In genomic region chr16:58448890-58449289, GRCh38 we compare ENCODE assay signal across 1 cellular context.
TF ChIP-seq lines count a peak whose summit lies in the region.

No MANE protein-coding gene starts in this region.

TF ChIP-seq in SK-N-SH, 30 proteins besides CTCF, POLR2A, EP300 and RAD21 (continued from another document):
- no peak for TF ChIP-seq REST (IDR thresholded peaks at IDR 0.05; ENCODE audit: low read depth, low read length)
- peak; percentile 70 for TF ChIP-seq JUND (IDR thresholded peaks at IDR 0.05)
- peak; percentile 66; the same call in 1 of the 2 replicates for TF ChIP-seq RXRA (IDR thresholded peaks at IDR 0.05; ENCODE audit: borderline replicate concordance, low read depth)
- no peak for TF ChIP-seq GABPA (IDR thresholded peaks at IDR 0.05; ENCODE audit: low read depth)
- TF ChIP-seq GATA2 (CRISPR knock-in tag; IDR thresholded peaks at IDR 0.05), result peak; percentile 95
- no peak for TF ChIP-seq NRF1 (IDR thresholded peaks at IDR 0.05; ENCODE audit: low read depth, low read length)
- no peak for TF ChIP-seq IRF3 (IDR thresholded peaks at IDR 0.05; ENCODE audit: low read depth, low read length)
- TF ChIP-seq FOSL2 (IDR thresholded peaks at IDR 0.05; ENCODE audit: borderline replicate concordance, low read depth), result no peak
